ENCODE assay signal across 8 cellular contexts in genomic region chr7:151080091-151080521, GRCh38. TPM values are rescaled to one million over a fixed set of nuclear protein-coding genes. Genes with fewer than 3 reads are reported as not detected.
A peak's percentile ranks its signal among the peaks of the same experiment; 100 is the strongest.
DNase-seq lines count a peak whose midpoint lies in the region; FAIRE-seq lines count a peak whose summit lies in the region.

No MANE protein-coding gene starts in this region.

- peak overlapping the region; percentile 76 to 86 for H3K27ac ChIP-seq in small intestine (ENCODE audit: low read depth in 1 of 2, low read length in 1 of 2)

- H3K27me3 ChIP-seq in adipocyte (replicated peaks; ENCODE audit: control insufficient read depth, insufficient read depth, low read length), result no peaks in the 10 kb centered on the region
- no peaks in the 10 kb centered on the region for H3K27me3 ChIP-seq in small intestine (ENCODE audit: control insufficient read depth in 2 of 2, insufficient read depth in 2 of 2, low read length in 2 of 2)

- peaks cover 42% of the 10 kb centered on the region for H3K4me1 Mint-ChIP-seq in activated T-cell treated with anti-CD3 and anti-CD28 coated beads, Interleukin-2, amount 50 U/mL, for 24 hours (ENCODE audit: low read depth)
- peaks cover 16 to 24% (median 23%) of the 10 kb centered on the region in 3 donors for H3K4me1 Mint-ChIP-seq in IgD-negative memory B cell

- H3K4me3 ChIP-seq in adipocyte (ENCODE audit: low read length), result peak overlapping the region; percentile 94
- H3K4me3 ChIP-seq in iPS-11a (ENCODE audit: low read depth, low read length), result peak overlapping the region; percentile 84
- peak overlapping the region; percentile 73 to 94 for H3K4me3 ChIP-seq in small intestine (ENCODE audit: low read depth in 1 of 2, low read length in 2 of 2)

- H3K27me3 Mint-ChIP-seq in activated T-cell treated with anti-CD3 and anti-CD28 coated beads, Interleukin-2, amount 50 U/mL, for 24 hours, result peaks cover 4% of the 10 kb centered on the region
- no peaks in the 10 kb centered on the region for H3K27me3 Mint-ChIP-seq in IgD-negative memory B cell

- no peaks in the 10 kb centered on the region for H3K9me3 ChIP-seq in adipocyte (ENCODE audit: control insufficient read depth, low read length)
- no peaks in the 10 kb centered on the region for H3K9me3 ChIP-seq in small intestine (ENCODE audit: control insufficient read depth, low read depth)

- peaks cover 12% of the 10 kb centered on the region for H3K36me3 ChIP-seq in adipocyte (ENCODE audit: control insufficient read depth, insufficient read depth, low read length, severe bottlenecking)
- H3K36me3 ChIP-seq in small intestine (ENCODE audit: control insufficient read depth in 2 of 2, insufficient read depth in 2 of 2, low read length in 2 of 2), result peaks cover 6% of the 10 kb centered on the region in 2 donors

- WGBS in small intestine, 3 donors, result 0 to 1% (median 1%) methylated on average over 26 to 30 of the region's 30 CpGs

- H3K27ac Mint-ChIP-seq in activated T-cell treated with anti-CD3 and anti-CD28 coated beads, Interleukin-2, amount 50 U/mL, for 24 hours, result peak overlapping the region; percentile 88
- H3K27ac Mint-ChIP-seq in IgD-negative memory B cell, result peak overlapping the region; percentile 62 to 85 (median 84)

- no peaks in the 10 kb centered on the region for H3K9me3 Mint-ChIP-seq in activated T-cell treated with anti-CD3 and anti-CD28 coated beads, Interleukin-2, amount 50 U/mL, for 24 hours
- H3K9me3 Mint-ChIP-seq in IgD-negative memory B cell, result no peaks in the 10 kb centered on the region

- no peak for FAIRE-seq in small intestine (lab: Jason Lieb, UNC)
- no peak for FAIRE-seq in GM19239 (lab: Jason Lieb, UNC)

- peaks cover 48% of the 10 kb centered on the region for H3K4me1 ChIP-seq in adipocyte (ENCODE audit: control insufficient read depth, insufficient read depth, low read length)
- H3K4me1 ChIP-seq in small intestine (ENCODE audit: control insufficient read depth in 2 of 2, insufficient read depth in 1 of 2, low read depth in 1 of 2, low read length in 1 of 2), result peaks cover 3 to 12% of the 10 kb centered on the region in 2 donors

- no peak for DNase-seq in activated T-cell treated with anti-CD3 and anti-CD28 coated beads, Interleukin-2, amount 50 U/mL, for 24 hours
- no peak for DNase-seq in activated T-cell treated with anti-CD3 and anti-CD28 coated beads, Interleukin-2, amount 50 U/mL, for 48 hours
- no peak for DNase-seq in adipocyte (ENCODE audit: low read depth)
- peak; percentile 41 for DNase-seq in small intestine
- no peak for DNase-seq in GM19239 (ENCODE audit: insufficient read length, low spot score)
- no peak for DNase-seq in ecto neural progenitor cell (ENCODE audit: low spot score)

- H3K36me3 Mint-ChIP-seq in activated T-cell treated with anti-CD3 and anti-CD28 coated beads, Interleukin-2, amount 50 U/mL, for 24 hours (ENCODE audit: low read depth), result peaks cover 55% of the 10 kb centered on the region
- peaks cover 2% of the 10 kb centered on the region for H3K36me3 Mint-ChIP-seq in IgD-negative memory B cell

- peak overlapping the region; percentile 85 for H3K4me3 Mint-ChIP-seq in activated T-cell treated with anti-CD3 and anti-CD28 coated beads, Interleukin-2, amount 50 U/mL, for 24 hours
- peak overlapping the region; percentile 86 to 95 (median 92) for H3K4me3 Mint-ChIP-seq in IgD-negative memory B cell

- H3K9ac ChIP-seq in adipocyte (ENCODE audit: low read length), result peak overlapping the region; percentile 99

RNA-seq across cellular contexts. Expression of gene FASTK, which starts 0.5 kb away (rescaled TPM):
- polyA plus RNA-seq in IgD-negative memory B cell, result 55.4 TPM
- polyA plus RNA-seq in small intestine, result 100 to 1,000 TPM; 114 to 248 (median 139) TPM

RNA-seq across cellular contexts. Expression of gene TMUB1, which starts 3.2 kb away (rescaled TPM):
- polyA plus RNA-seq in IgD-negative memory B cell (72.6 TPM), small intestine (100 to 1,000 TPM in 1 of 3 donors, 10 to 100 TPM in 2; 66.4 to 144 (median 77.4) TPM)

RNA-seq across cellular contexts. Expression of gene AGAP3, which starts 6.2 kb away (rescaled TPM):
- polyA plus RNA-seq in IgD-negative memory B cell (3.5 TPM), small intestine (10 to 100 TPM; 46.5 to 57.9 (median 54.9) TPM)

RNA-seq across cellular contexts. Expression of gene SLC4A2, which starts 20.7 kb away (rescaled TPM):
- polyA plus RNA-seq in IgD-negative memory B cell (17.8 TPM), small intestine (100 to 1,000 TPM in 2 of 3 donors, 10 to 100 TPM in 1; 91.5 to 132 (median 101) TPM)

RNA-seq across cellular contexts. Expression of gene CDK5, which starts 22.4 kb away (rescaled TPM):
- 11.4 TPM for polyA plus RNA-seq in IgD-negative memory B cell
- polyA plus RNA-seq in small intestine, result 10 to 100 TPM; 10.8 to 19.7 (median 12.9) TPM

Comparison
In these comparisons a context has a peak if more than half of its experiments do, and no peak if none do; other contexts are left out.
1. RNA of gene AGAP3, which starts 6.2 kb away (polyA plus RNA-seq): 46.5 to 57.9 TPM in small intestine; 3.5 TPM in IgD-negative memory B cell (single experiment); every median in the first group is over 10 times any median in the second.
2. Peak in every context shown above with its lines, with median percentiles within 50 percentile points of each other: H3K4me3 ChIP-seq.